In the genomic region with DNA sequence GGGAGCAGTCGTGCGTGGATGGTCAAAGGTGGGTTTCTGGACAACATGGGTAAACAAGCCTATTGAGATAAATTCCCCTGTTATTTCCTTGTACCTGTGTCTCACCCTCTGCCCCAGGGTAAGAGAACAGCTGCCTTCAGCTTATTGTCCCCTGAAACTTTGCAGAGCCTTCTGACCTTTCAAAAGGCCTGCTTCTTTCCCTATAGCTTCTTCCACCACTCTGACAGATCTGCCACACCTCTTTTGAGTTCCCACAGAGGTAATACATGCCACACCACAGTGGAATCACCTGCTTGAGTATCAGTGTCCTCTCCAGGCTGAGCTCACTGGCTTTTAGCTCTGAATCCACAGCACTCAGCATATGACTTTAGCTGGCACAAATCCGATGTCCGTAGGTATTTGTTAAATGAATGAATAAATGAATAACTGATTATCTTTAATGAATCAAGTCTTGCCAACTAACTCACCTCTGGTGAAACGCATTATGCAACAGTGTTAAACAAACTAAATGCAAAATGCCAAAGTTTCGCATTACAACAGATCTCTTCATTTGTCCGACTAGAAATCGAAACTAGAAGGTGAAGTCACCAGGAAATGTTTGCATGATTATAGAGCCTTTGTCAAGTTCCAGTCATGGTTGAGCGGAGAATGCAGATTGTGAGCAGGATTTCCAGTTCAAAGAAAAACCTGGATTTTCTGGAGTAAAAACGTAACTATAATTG, we compare ENCODE assay signal across 10 cellular contexts. TPM values are rescaled to one million over a fixed set of nuclear protein-coding genes. Genes with fewer than 3 reads are reported as not detected.
DNase-seq lines count a peak whose midpoint lies in the region; ATAC-seq and TF ChIP-seq lines count a peak whose summit lies in the region.
"Had no signal": no experiment of that assay in that cellular context is flagged by ENCODE, and none has a peak within 500 bp of the region (broad histone marks: within the 10 kb centered on the region; RNA-seq: fewer than 3 reads in every experiment).

No MANE protein-coding gene starts in this region.

- H3K9me3 ChIP-seq in iPS-20b (ENCODE audit: insufficient read depth, low read depth, low read length) (no peaks in the 10 kb centered on the region), upper lobe of right lung (no peaks in the 10 kb centered on the region)

- no peaks in the 10 kb centered on the region for H3K36me3 ChIP-seq in iPS-20b (ENCODE audit: insufficient read depth, low read depth, low read length)
- no peaks in the 10 kb centered on the region for H3K36me3 ChIP-seq in upper lobe of right lung

- intact Hi-C loops in upper lobe of right lung (cut with DNase I) = no loop called here

- peak overlapping the region; percentile 95 for H3K27ac ChIP-seq in iPS-20b (ENCODE audit: low read length)
- H3K27ac ChIP-seq in upper lobe of right lung = peak overlapping the region; percentile 83

- peaks cover 0 to 6% (median 3%) of the 10 kb centered on the region in 3 donors for H3K4me1 Mint-ChIP-seq in T-cell

- CTCF ChIA-PET in T-cell (lab: Charles Lee) = no interaction called here

- no peak overlapping the region for H3K27ac Mint-ChIP-seq in T-cell

- no peaks in the 10 kb centered on the region for H3K27me3 ChIP-seq in iPS-20b (ENCODE audit: insufficient read depth, low read length)
- H3K27me3 ChIP-seq in upper lobe of right lung = no peaks in the 10 kb centered on the region

- POLR2A ChIA-PET in T-cell (lab: Charles Lee) = no interaction called here

- H3K36me3 Mint-ChIP-seq in T-cell = no peaks in the 10 kb centered on the region

- H3K4me1 ChIP-seq in iPS-20b (ENCODE audit: insufficient read depth, low read length) (peaks cover 32% of the 10 kb centered on the region), upper lobe of right lung (no peaks in the 10 kb centered on the region)

- H3K27me3 Mint-ChIP-seq in T-cell = peaks cover 0 to 4% of the 10 kb centered on the region in 2 donors

- peak overlapping the region; percentile 49 for H3K4me3 ChIP-seq in iPS-20b (ENCODE audit: low read length)
- H3K4me3 ChIP-seq in upper lobe of right lung = peak overlapping the region; percentile 37

- peak; percentile 74 for ATAC-seq in upper lobe of right lung
- ATAC-seq in T-cell (replicated peaks in 1 of 4) = no peak
- no peak for ATAC-seq in HG03571 (IDR thresholded peaks at IDR 0.05; ENCODE audit: unreplicated experiment)

- H3K9me3 Mint-ChIP-seq in T-cell = no peaks in the 10 kb centered on the region

- peak overlapping the region; percentile 76 for H3K9ac ChIP-seq in iPS-20b (ENCODE audit: low read depth, low read length)

- TF ChIP-seq CTCF in upper lobe of right lung (IDR thresholded peaks at IDR 0.05) = no peak

- peak; percentile 20 for DNase-seq in NCI-H146 (lab: John Stamatoyannopoulos, UW)
- no peak for DNase-seq in NCI-H146 treated with DMSO at 0.1 percent for 48 hours (lab: John Stamatoyannopoulos, UW; ENCODE audit: unreplicated experiment)
- peak; percentile 47 for DNase-seq in RPMI7951 (ENCODE audit: low read depth)
- no peak for DNase-seq in upper lobe of right lung
- no peak for DNase-seq in NCI-H2081 treated with DMSO at 0.1 percent for 48 hours (lab: John Stamatoyannopoulos, UW)
- no peak for DNase-seq in T-cell
- DNase-seq: foreskin melanocyte had no signal

- H3K4me3 Mint-ChIP-seq in T-cell = no peak overlapping the region

RNA-seq across cellular contexts. Expression of gene DYNAP, which starts 16.3 kb away (rescaled TPM):
- not detected in 2 replicates for total RNA-seq in RPMI7951 (2014; rRNA removed; shearing (Covaris generic))
- not detected for total RNA-seq in upper lobe of right lung
- total RNA-seq in T-cell = not detected
- total RNA-seq: T-helper 1 cell treated with Interleukin-12 subunit alpha and Interleukin-12 subunit beta and Interleukin-4 antibody, amounts not matched to agents 30 ng/mL and 1 ng/mL, for 36 hours had no signal

Comparison
In these comparisons a context has a peak if more than half of its experiments do, and no peak if none do; other contexts are left out.
1. DNase-seq: peak in NCI-H146 (single experiment) and RPMI7951 (single experiment); none in NCI-H146 treated with DMSO at 0.1 percent for 48 hours (single experiment), upper lobe of right lung (single experiment), NCI-H2081 treated with DMSO at 0.1 percent for 48 hours (single experiment) and T-cell (0 of 34).